In the genomic region with DNA sequence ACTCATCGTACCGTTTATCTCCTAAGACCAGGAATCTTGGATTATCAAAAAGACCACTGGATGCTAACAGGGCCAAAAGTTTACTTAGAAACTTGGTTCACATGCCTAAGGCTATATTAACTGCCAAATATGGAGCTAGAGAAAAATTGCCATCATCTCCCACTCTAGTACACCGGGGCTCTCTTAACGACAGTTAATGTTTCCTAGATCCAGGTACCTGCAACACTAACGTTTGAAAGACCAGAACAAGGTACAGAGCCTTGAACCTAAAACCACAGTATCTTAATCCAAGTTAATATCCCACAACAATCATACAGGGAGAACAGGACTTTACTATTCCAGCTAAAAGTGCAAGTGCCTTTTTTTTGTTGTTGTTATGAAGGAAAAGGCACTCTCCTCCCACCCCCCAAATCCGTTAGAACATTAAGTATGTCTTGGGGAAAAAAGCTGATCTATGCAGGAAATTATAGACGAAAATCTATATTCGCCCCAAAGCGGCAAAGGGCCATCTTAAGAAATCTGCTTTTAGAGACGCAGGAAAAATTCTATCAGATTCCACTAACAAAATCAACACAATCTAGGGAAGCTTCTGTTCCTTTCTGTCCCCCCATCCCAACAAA, we compare ENCODE assay signal across 8 cellular contexts. TPM values are rescaled to one million over a fixed set of nuclear protein-coding genes. Genes with fewer than 3 reads are reported as not detected.
DNase-seq lines count a peak whose midpoint lies in the region; ATAC-seq, FAIRE-seq and TF ChIP-seq lines count a peak whose summit lies in the region.

No MANE protein-coding gene starts in this region.

- peak overlapping the region; percentile 96 for H3K4me2 ChIP-seq in K562 (ENCODE audit: insufficient read depth, low read length)

- peaks cover 37% of the 10 kb centered on the region for H3K4me1 Mint-ChIP-seq in memory B cell

- no peak for TF ChIP-seq RAD21 in K562 (CRISPR knock-in tag; conservative IDR thresholded peaks at IDR 0.05 in 1 of 2, IDR thresholded peaks at IDR 0.05 in 1 of 2)

- TF ChIP-seq CTCF in left ventricle myocardium inferior (IDR thresholded peaks at IDR 0.05; ENCODE audit: borderline replicate concordance) (no peak), K562 (IDR thresholded peaks at IDR 0.05 in 2 of 3, conservative IDR thresholded peaks at IDR 0.05 in 1 of 3; ENCODE audit: insufficient read depth in 2 of 3, low read depth in 1 of 3, low read length in 3 of 3) (no peak)

- H3K9me3 Mint-ChIP-seq in memory B cell, result no peaks in the 10 kb centered on the region

- H3K27me3 ChIP-seq in left ventricle myocardium inferior (ENCODE audit: low read depth) (no peaks in the 10 kb centered on the region), K562 (ENCODE audit: control insufficient read depth in 2 of 2, insufficient read depth in 2 of 2, low read length in 2 of 2) (no peaks in the 10 kb centered on the region), aorta (ENCODE audit: control insufficient read depth in 1 of 2, insufficient read depth in 2 of 2, low read length in 1 of 2) (no peaks in the 10 kb centered on the region)

- H3K4me3 ChIP-seq in left ventricle myocardium inferior (peak overlapping the region; percentile 97), K562 (peak overlapping the region; percentile 94), aorta (ENCODE audit: low read length in 2 of 2) (peak overlapping the region; percentile 63 to 82)

- FAIRE-seq in K562 (lab: Jason Lieb, UNC), result no peak

- POLR2A ChIA-PET in K562 (lab: Yijun Ruan, JAX), result interaction anchor here (0.8 to 2.1 kb wide), 4 partner anchors 12 to 158 kb away, joined by 3 to 12 read pairs (median 4); partner anchors contain the start of genes RCHY1, THAP6 and USO1

- in situ Hi-C loops in K562 (cut with MboI), result no loop called here

- no peak for TF ChIP-seq POLR2A in K562 (conservative IDR thresholded peaks at IDR 0.05)

- H3K79me2 ChIP-seq in K562 (ENCODE audit: control insufficient read depth, insufficient read depth, low read length), result peaks cover 70% of the 10 kb centered on the region

- H4K20me1 ChIP-seq in K562 (replicated peaks; ENCODE audit: control insufficient read depth, insufficient read depth, low read length), result peaks cover 49% of the 10 kb centered on the region

- intact Hi-C loops in left ventricle myocardium inferior (cut with micrococcal nuclease), result loop anchor here (5.0 kb wide), 1 partner anchor 50 kb away; the partner anchor contains the start of gene USO1
- intact Hi-C loops in Right ventricle myocardium inferior (cut with DNase I), result loop anchor here (5.0 kb wide), 1 partner anchor 160 kb away; the partner anchor contains the start of genes RCHY1 and THAP6
- intact Hi-C loops in K562 (cut with micrococcal nuclease), result loop anchor here (2.0 kb wide), 1 partner anchor 157 kb away; the partner anchor contains the start of genes RCHY1 and THAP6
- intact Hi-C loops in aorta (cut with DNase I), result loop anchor here (2.0 kb wide), 2 partner anchors 41 to 51 kb away; partner anchors contain the start of gene CDKL2 (in 1 of the 2)

- peak overlapping the region; percentile 71; the same call in 1 of the 2 replicates for H2AFZ ChIP-seq in K562 (ENCODE audit: low read depth, low read length)

- DNase-seq in left ventricle myocardium inferior (no peak), Right ventricle myocardium inferior (ENCODE audit: missing footprints) (no peak), K562 (ENCODE audit: extremely low read depth in 1 of 4, low spot score in 3 of 4) (no peak), memory B cell (ENCODE audit: low spot score in 2 of 2) (no peak), aorta (no peak)

- WGBS in K562 (ENCODE audit: insufficient coverage, low coverage, missing lambda C conversion rate), result 1% methylated on average over 10 of the region's 10 CpGs
- 2 to 3% methylated on average over 10 of the region's 10 CpGs for WGBS in aorta, 2 donors

- BruUV-seq in K562 (replicated peaks; lab: Mats Ljungman, UMichigan), result no TSS peak

- H3K27ac ChIP-seq in left ventricle myocardium inferior (replicated peaks) (peak overlapping the region; percentile 96), K562 (ENCODE audit: extremely low read depth, low read depth, low read length) (peak overlapping the region; percentile 95), aorta (ENCODE audit: low read depth in 1 of 2, low read length in 2 of 2) (peak overlapping the region; percentile 36 to 85)

- H3K4me3 Mint-ChIP-seq in memory B cell, result peak overlapping the region; percentile 98

- H3K9ac ChIP-seq in K562 (ENCODE audit: insufficient read depth in 1 of 2, low read depth in 2 of 2, low read length in 2 of 2), result peak overlapping the region; percentile 96 to 99

- H3K36me3 ChIP-seq in left ventricle myocardium inferior, result no peaks in the 10 kb centered on the region
- H3K36me3 ChIP-seq in K562 (ENCODE audit: control insufficient read depth, insufficient read depth, low read length), result peaks cover 19% of the 10 kb centered on the region
- no peaks in the 10 kb centered on the region for H3K36me3 ChIP-seq in aorta (ENCODE audit: control insufficient read depth in 1 of 2, insufficient read depth in 2 of 2, low read length in 1 of 2)

- CTCF ChIA-PET in K562 (lab: Yijun Ruan, JAX; ENCODE audit: low intra/inter-chr PET ratio), result no interaction called here

- H3K27ac Mint-ChIP-seq in memory B cell, result peak overlapping the region; percentile 99

- H3K36me3 Mint-ChIP-seq in memory B cell, result no peaks in the 10 kb centered on the region

- no peak for TF ChIP-seq EP300 in K562 (IDR thresholded peaks at IDR 0.05; ENCODE audit: low read length)

- no peaks in the 10 kb centered on the region for H3K9me3 ChIP-seq in left ventricle myocardium inferior (replicated peaks)
- H3K9me3 ChIP-seq in K562 (replicated peaks; ENCODE audit: control insufficient read depth, insufficient read depth, low read depth, low read length), result no peaks in the 10 kb centered on the region
- H3K9me3 ChIP-seq in aorta (ENCODE audit: control insufficient read depth, low read length), result no peaks in the 10 kb centered on the region

- H3K4me1 ChIP-seq in left ventricle myocardium inferior (peaks cover 70% of the 10 kb centered on the region), K562 (replicated peaks in 1 of 2; ENCODE audit: control insufficient read depth in 2 of 2, insufficient read depth in 2 of 2, low read length in 2 of 2) (peaks cover 2 to 39% of the 10 kb centered on the region in 2 experiments), aorta (ENCODE audit: control insufficient read depth in 1 of 2, insufficient read depth in 2 of 2, low read length in 2 of 2) (peaks cover 1 to 8% of the 10 kb centered on the region in 2 donors)

- H3K27me3 Mint-ChIP-seq in memory B cell, result no peaks in the 10 kb centered on the region

- ATAC-seq in Right ventricle myocardium inferior (no peak), K562 (no peak), memory B cell (ENCODE audit: low read depth) (no peak), aorta (ENCODE audit: low FRiP score) (no peak), HG02870 (IDR thresholded peaks at IDR 0.05; ENCODE audit: unreplicated experiment) (no peak), GM18867 (IDR thresholded peaks at IDR 0.05; ENCODE audit: unreplicated experiment) (no peak), HG02610 (IDR thresholded peaks at IDR 0.05; ENCODE audit: unreplicated experiment) (no peak)

- peaks cover 6% of the 10 kb centered on the region for H3K9me1 ChIP-seq in K562 (ENCODE audit: control insufficient read depth, insufficient read depth, low read length)

RNA-seq across cellular contexts. Expression of gene G3BP2, which starts 1.3 kb away (rescaled TPM):
- total RNA-seq in left ventricle myocardium inferior (71.2 TPM), Right ventricle myocardium inferior (65.5 TPM), K562 (2014; rRNA removed) (84.6 and 88.9 TPM in 2 replicates), K562 (2014; rRNA removed; fragmentation: Illumina TruSeq; extraction: Trizol) (138 and 159 TPM in 2 replicates), K562 (2015; rRNA removed; fragmentation: Illumina TruSeq; extraction: Trizol) (125 and 130 TPM in 2 replicates), K562 (2021) (143 and 160 TPM in 2 replicates), aorta (10 to 100 TPM; 99.6 to 99.7 TPM)
- total RNA-seq in K562 (2011; cell fraction: chromatin; rRNA removed; ENCODE audit: low replicate concordance), result 41.8 and 137 TPM in 2 replicates
- total RNA-seq in K562 (2011; cell fraction: nucleolus; rRNA removed), result 22.8 and 31.1 TPM in 2 replicates
- total RNA-seq in K562 (2011; cell fraction: nucleoplasm; rRNA removed), result 47.7 and 75.6 TPM in 2 replicates
- polyA plus RNA-seq in K562 (2011; rRNA removed) (90.9 and 141 TPM in 2 replicates), K562 (2014; fragmentation: Illumina TruSeq; extraction: Trizol) (143 and 222 TPM in 2 replicates), K562 (2014; fragmentation: Nextera tagmentation; extraction: Ambion mirVana) (10 to 100 TPM; 25.2 to 36.2 TPM), K562 (2014; rRNA removed) (83.7 and 90.2 TPM in 2 replicates), aorta (10 to 100 TPM; 36.7 to 38.6 TPM)
- polyA plus RNA-seq in K562 (2011; cell fraction: cytosol; rRNA removed), result 28.9 and 47.0 TPM in 2 replicates
- 23.0 and 34.6 TPM in 2 replicates for polyA plus RNA-seq in K562 (2011; cell fraction: nucleus; rRNA removed)
- 83.9 and 86.5 TPM in 2 replicates for polyA plus RNA-seq in K562 (2012)
- polyA minus RNA-seq in K562 (2011; rRNA and poly(A)+ RNA removed), result 194 and 199 TPM in 2 replicates
- 44.7 and 78.4 TPM in 2 replicates for polyA minus RNA-seq in K562 (2011; cell fraction: cytosol; rRNA and poly(A)+ RNA removed)
- 23.4 and 41.5 TPM in 2 replicates for polyA minus RNA-seq in K562 (2011; cell fraction: nucleus; rRNA and poly(A)+ RNA removed)

RNA-seq across cellular contexts. Expression of gene CDKL2, which starts 41.6 kb away (rescaled TPM):
- 0.11 TPM for total RNA-seq in left ventricle myocardium inferior
- 0.11 TPM for total RNA-seq in Right ventricle myocardium inferior
- 0.62 and 1.2 TPM in 2 replicates for total RNA-seq in K562 (2011; cell fraction: chromatin; rRNA removed; ENCODE audit: low replicate concordance)
- total RNA-seq in K562 (2011; cell fraction: nucleolus; rRNA removed), result 0.17 TPM in 1 of 2 replicates, not detected in the other
- 0.07 TPM in 1 of 2 replicates, not detected in the other for total RNA-seq in K562 (2011; cell fraction: nucleoplasm; rRNA removed)
- total RNA-seq in K562 (2014; rRNA removed), result not detected in 2 replicates
- total RNA-seq in K562 (2014; rRNA removed; fragmentation: Illumina TruSeq; extraction: Trizol), result 0.06 TPM in 1 of 2 replicates, not detected in the other
- 0.04 TPM in 1 of 2 replicates, not detected in the other for total RNA-seq in K562 (2015; rRNA removed; fragmentation: Illumina TruSeq; extraction: Trizol)
- 0.16 TPM in 1 of 2 replicates, not detected in the other for total RNA-seq in K562 (2021)
- polyA plus RNA-seq in K562 (2011; rRNA removed), result 0.05 TPM in 1 of 2 replicates, not detected in the other
- 0.01 TPM in 1 of 2 replicates, not detected in the other for polyA plus RNA-seq in K562 (2011; cell fraction: cytosol; rRNA removed)
- not detected in 2 replicates for polyA plus RNA-seq in K562 (2011; cell fraction: nucleus; rRNA removed)
- polyA plus RNA-seq in K562 (2012), result 0.05 TPM in 1 of 2 replicates, not detected in the other
- polyA plus RNA-seq in K562 (2014; fragmentation: Illumina TruSeq; extraction: Trizol), result not detected in 2 replicates
- under 1 TPM in 1 of 2 experiments, not detected in 1; 0.01 TPM for polyA plus RNA-seq in K562 (2014; fragmentation: Nextera tagmentation; extraction: Ambion mirVana)
- polyA plus RNA-seq in K562 (2014; rRNA removed), result 0.03 TPM in 1 of 2 replicates, not detected in the other
- not detected in 2 replicates for polyA minus RNA-seq in K562 (2011; rRNA and poly(A)+ RNA removed)
- polyA minus RNA-seq in K562 (2011; cell fraction: cytosol; rRNA and poly(A)+ RNA removed), result not detected in 2 replicates
- polyA minus RNA-seq in K562 (2011; cell fraction: nucleus; rRNA and poly(A)+ RNA removed), result not detected in 2 replicates
- total RNA-seq in aorta, result 1 to 10 TPM; 2.3 to 2.8 TPM
- polyA plus RNA-seq in aorta, result under 1 TPM in 1 of 2 donors, not detected in 1; 0.49 TPM

RNA-seq across cellular contexts. Expression of gene USO1, which starts 52.5 kb away (rescaled TPM):
- total RNA-seq in left ventricle myocardium inferior (84.3 TPM), Right ventricle myocardium inferior (85.0 TPM), K562 (2014; rRNA removed) (48.5 and 54.0 TPM in 2 replicates), K562 (2014; rRNA removed; fragmentation: Illumina TruSeq; extraction: Trizol) (76.2 and 80.2 TPM in 2 replicates), K562 (2015; rRNA removed; fragmentation: Illumina TruSeq; extraction: Trizol) (68.7 and 72.8 TPM in 2 replicates), K562 (2021) (45.3 and 48.0 TPM in 2 replicates), aorta (10 to 100 TPM; 77.2 to 86.6 TPM)
- total RNA-seq in K562 (2011; cell fraction: chromatin; rRNA removed; ENCODE audit: low replicate concordance), result 22.0 and 88.8 TPM in 2 replicates
- total RNA-seq in K562 (2011; cell fraction: nucleolus; rRNA removed), result 18.5 and 23.9 TPM in 2 replicates
- 33.2 and 59.6 TPM in 2 replicates for total RNA-seq in K562 (2011; cell fraction: nucleoplasm; rRNA removed)
- polyA plus RNA-seq in K562 (2011; rRNA removed) (87.5 and 97.8 TPM in 2 replicates), K562 (2014; fragmentation: Illumina TruSeq; extraction: Trizol) (54.5 and 71.6 TPM in 2 replicates), K562 (2014; fragmentation: Nextera tagmentation; extraction: Ambion mirVana) (10 to 100 TPM; 19.3 to 22.1 TPM), K562 (2014; rRNA removed) (44.3 and 45.1 TPM in 2 replicates), aorta (10 to 100 TPM; 50.6 to 51.7 TPM)
- polyA plus RNA-seq in K562 (2011; cell fraction: cytosol; rRNA removed), result 21.2 and 42.2 TPM in 2 replicates
- 15.9 and 30.8 TPM in 2 replicates for polyA plus RNA-seq in K562 (2011; cell fraction: nucleus; rRNA removed)
- 40.7 and 71.7 TPM in 2 replicates for polyA plus RNA-seq in K562 (2012)
- polyA minus RNA-seq in K562 (2011; rRNA and poly(A)+ RNA removed), result 69.8 and 96.2 TPM in 2 replicates
- polyA minus RNA-seq in K562 (2011; cell fraction: cytosol; rRNA and poly(A)+ RNA removed), result 32.1 and 32.4 TPM in 2 replicates
- polyA minus RNA-seq in K562 (2011; cell fraction: nucleus; rRNA and poly(A)+ RNA removed), result 15.2 and 35.5 TPM in 2 replicates
